Comparison of ENCODE assay signal across 1 cellular context in the genomic region with DNA sequence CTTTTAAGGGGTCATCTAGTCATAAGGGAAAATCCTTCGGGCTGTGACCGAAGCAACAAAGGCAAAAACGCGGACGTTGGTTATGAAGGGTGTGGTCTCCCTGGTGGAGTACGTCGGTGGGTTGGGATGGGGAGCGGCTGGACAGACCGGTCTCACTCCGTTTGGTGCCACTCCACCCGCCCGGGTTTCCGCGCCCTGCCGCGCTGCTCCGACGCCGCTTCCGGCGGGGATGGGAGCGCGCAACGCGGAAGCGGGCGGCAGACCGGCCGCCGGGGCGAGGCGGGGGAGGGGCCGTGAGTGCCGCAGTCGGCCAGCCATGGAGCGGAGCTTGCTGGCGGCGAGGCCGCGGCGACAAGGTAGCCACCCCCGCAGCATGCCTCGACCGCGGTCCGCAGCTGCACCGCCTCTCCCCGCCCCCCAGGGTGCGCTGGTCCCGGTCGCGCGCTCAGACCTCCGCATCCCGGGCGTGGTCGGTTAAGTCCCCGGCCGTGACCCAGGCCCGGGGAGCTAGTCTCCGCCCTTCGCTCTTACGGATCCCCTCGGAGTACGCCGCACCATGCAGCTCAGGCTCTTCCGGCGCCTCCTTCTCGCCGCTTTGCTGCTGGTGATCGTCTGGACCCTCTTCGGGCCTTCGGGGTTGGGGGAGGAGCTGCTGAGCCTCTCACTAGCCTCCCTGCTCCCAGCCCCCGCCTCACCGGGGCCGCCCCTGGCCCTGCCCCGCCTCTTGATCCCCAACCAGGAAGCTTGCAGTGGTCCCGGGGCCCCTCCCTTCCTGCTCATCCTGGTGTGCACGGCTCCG.
A peak's percentile ranks its signal among the peaks of the same experiment; 100 is the strongest.
TF ChIP-seq lines count a peak whose summit lies in the region.

A gene with protein sequence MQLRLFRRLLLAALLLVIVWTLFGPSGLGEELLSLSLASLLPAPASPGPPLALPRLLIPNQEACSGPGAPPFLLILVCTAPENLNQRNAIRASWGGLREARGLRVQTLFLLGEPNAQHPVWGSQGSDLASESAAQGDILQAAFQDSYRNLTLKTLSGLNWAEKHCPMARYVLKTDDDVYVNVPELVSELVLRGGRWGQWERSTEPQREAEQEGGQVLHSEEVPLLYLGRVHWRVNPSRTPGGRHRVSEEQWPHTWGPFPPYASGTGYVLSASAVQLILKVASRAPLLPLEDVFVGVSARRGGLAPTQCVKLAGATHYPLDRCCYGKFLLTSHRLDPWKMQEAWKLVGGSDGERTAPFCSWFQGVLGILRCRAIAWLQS (plus strand): TSS at position 260 of the 799 bp plus-strand sequence. CDS start 297 bp downstream, at position 557.

TF ChIP-seq in HepG2, 621 proteins besides CTCF, POLR2A, EP300 and RAD21 (continued from another document and continues in another):
- TF ChIP-seq, protein P1, sequence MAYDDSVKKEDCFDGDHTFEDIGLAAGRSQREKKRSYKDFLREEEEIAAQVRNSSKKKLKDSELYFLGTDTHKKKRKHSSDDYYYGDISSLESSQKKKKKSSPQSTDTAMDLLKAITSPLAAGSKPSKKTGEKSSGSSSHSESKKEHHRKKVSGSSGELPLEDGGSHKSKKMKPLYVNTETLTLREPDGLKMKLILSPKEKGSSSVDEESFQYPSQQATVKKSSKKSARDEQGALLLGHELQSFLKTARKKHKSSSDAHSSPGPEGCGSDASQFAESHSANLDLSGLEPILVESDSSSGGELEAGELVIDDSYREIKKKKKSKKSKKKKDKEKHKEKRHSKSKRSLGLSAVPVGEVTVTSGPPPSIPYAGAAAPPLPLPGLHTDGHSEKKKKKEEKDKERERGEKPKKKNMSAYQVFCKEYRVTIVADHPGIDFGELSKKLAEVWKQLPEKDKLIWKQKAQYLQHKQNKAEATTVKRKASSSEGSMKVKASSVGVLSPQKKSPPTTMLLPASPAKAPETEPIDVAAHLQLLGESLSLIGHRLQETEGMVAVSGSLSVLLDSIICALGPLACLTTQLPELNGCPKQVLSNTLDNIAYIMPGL (CRISPR knock-in tag; IDR thresholded peaks at IDR 0.05; ENCODE audit: borderline replicate concordance in 1 of 2, low read depth in 1 of 2): no peak
- TF ChIP-seq ARID2 (CRISPR knock-in tag; IDR thresholded peaks at IDR 0.05; ENCODE audit: borderline replicate concordance) (no peak), ELF3 (CRISPR knock-in tag; IDR thresholded peaks at IDR 0.05) (no peak), ZNF569 (CRISPR knock-in tag; IDR thresholded peaks at IDR 0.05; ENCODE audit: borderline replicate concordance) (no peak), ZNF550 (CRISPR knock-in tag; IDR thresholded peaks at IDR 0.05; ENCODE audit: borderline replicate concordance) (no peak), SATB2 (CRISPR knock-in tag; IDR thresholded peaks at IDR 0.05) (no peak), JUN (CRISPR knock-in tag; IDR thresholded peaks at IDR 0.05) (no peak), DPF2 (CRISPR knock-in tag; IDR thresholded peaks at IDR 0.05; ENCODE audit: borderline replicate concordance, low read depth) (no peak), ARNT (IDR thresholded peaks at IDR 0.05) (no peak), ZNF143 (CRISPR knock-in tag; IDR thresholded peaks at IDR 0.05) (no peak), THAP11 (CRISPR knock-in tag; IDR thresholded peaks at IDR 0.05) (no peak), ZNF879 (CRISPR knock-in tag; IDR thresholded peaks at IDR 0.05) (no peak), ZFX (CRISPR knock-in tag; IDR thresholded peaks at IDR 0.05; ENCODE audit: low read depth) (no peak), ZNF138 (CRISPR knock-in tag; IDR thresholded peaks at IDR 0.05; ENCODE audit: low read depth) (0 out of 2 replicates have a peak, but pooled peaks have one; percentile 13), ZBTB38 (CRISPR knock-in tag; IDR thresholded peaks at IDR 0.05) (peak; percentile 89), ZNF451 (CRISPR knock-in tag; IDR thresholded peaks at IDR 0.05) (no peak), FOXC1 (CRISPR knock-in tag; IDR thresholded peaks at IDR 0.05; ENCODE audit: borderline replicate concordance) (no peak), ZNF17 (CRISPR knock-in tag; IDR thresholded peaks at IDR 0.05) (no peak), TAF15 (IDR thresholded peaks at IDR 0.05; ENCODE audit: low read depth, low read length, poor library complexity, severe bottlenecking) (peak; percentile 32), ZNF446 (CRISPR knock-in tag; IDR thresholded peaks at IDR 0.05) (no peak), ZNF101 (CRISPR knock-in tag; IDR thresholded peaks at IDR 0.05; ENCODE audit: borderline replicate concordance, low read depth) (no peak), ZIK1 (CRISPR knock-in tag; IDR thresholded peaks at IDR 0.05; ENCODE audit: borderline replicate concordance, low read depth) (no peak), ZBTB3 (CRISPR knock-in tag; IDR thresholded peaks at IDR 0.05; ENCODE audit: borderline replicate concordance, low read depth) (no peak), IRF2 (CRISPR knock-in tag; IDR thresholded peaks at IDR 0.05) (no peak)
- TF ChIP-seq, protein P2, sequence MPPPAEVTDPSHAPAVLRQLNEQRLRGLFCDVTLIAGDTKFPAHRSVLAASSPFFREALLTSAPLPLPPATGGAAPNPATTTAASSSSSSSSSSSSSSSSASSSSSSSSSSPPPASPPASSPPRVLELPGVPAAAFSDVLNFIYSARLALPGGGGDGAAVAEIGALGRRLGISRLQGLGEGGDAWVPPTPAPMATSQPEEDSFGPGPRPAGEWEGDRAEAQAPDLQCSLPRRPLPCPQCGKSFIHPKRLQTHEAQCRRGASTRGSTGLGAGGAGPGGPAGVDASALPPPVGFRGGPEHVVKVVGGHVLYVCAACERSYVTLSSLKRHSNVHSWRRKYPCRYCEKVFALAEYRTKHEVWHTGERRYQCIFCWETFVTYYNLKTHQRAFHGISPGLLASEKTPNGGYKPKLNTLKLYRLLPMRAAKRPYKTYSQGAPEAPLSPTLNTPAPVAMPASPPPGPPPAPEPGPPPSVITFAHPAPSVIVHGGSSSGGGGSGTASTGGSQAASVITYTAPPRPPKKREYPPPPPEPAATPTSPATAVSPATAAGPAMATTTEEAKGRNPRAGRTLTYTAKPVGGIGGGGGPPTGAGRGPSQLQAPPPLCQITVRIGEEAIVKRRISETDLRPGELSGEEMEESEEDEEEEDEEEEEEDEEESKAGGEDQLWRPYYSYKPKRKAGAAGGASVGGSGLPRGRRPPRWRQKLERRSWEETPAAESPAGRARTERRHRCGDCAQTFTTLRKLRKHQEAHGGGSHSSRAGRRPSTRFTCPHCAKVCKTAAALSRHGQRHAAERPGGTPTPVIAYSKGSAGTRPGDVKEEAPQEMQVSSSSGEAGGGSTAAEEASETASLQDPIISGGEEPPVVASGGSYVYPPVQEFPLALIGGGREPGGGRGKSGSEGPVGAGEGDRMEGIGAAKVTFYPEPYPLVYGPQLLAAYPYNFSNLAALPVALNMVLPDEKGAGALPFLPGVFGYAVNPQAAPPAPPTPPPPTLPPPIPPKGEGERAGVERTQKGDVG (CRISPR knock-in tag; IDR thresholded peaks at IDR 0.05; ENCODE audit: borderline replicate concordance): no peak; the same call in 1 of the 2 replicates
- TF ChIP-seq, protein P3, sequence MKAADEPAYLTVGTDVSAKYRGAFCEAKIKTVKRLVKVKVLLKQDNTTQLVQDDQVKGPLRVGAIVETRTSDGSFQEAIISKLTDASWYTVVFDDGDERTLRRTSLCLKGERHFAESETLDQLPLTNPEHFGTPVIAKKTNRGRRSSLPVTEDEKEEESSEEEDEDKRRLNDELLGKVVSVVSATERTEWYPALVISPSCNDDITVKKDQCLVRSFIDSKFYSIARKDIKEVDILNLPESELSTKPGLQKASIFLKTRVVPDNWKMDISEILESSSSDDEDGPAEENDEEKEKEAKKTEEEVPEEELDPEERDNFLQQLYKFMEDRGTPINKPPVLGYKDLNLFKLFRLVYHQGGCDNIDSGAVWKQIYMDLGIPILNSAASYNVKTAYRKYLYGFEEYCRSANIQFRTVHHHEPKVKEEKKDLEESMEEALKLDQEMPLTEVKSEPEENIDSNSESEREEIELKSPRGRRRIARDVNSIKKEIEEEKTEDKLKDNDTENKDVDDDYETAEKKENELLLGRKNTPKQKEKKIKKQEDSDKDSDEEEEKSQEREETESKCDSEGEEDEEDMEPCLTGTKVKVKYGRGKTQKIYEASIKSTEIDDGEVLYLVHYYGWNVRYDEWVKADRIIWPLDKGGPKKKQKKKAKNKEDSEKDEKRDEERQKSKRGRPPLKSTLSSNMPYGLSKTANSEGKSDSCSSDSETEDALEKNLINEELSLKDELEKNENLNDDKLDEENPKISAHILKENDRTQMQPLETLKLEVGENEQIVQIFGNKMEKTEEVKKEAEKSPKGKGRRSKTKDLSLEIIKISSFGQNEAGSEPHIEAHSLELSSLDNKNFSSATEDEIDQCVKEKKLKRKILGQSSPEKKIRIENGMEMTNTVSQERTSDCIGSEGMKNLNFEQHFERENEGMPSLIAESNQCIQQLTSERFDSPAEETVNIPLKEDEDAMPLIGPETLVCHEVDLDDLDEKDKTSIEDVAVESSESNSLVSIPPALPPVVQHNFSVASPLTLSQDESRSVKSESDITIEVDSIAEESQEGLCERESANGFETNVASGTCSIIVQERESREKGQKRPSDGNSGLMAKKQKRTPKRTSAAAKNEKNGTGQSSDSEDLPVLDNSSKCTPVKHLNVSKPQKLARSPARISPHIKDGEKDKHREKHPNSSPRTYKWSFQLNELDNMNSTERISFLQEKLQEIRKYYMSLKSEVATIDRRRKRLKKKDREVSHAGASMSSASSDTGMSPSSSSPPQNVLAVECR (CRISPR knock-in tag; IDR thresholded peaks at IDR 0.05; ENCODE audit: borderline replicate concordance): no peak
- TF ChIP-seq, protein P4, sequence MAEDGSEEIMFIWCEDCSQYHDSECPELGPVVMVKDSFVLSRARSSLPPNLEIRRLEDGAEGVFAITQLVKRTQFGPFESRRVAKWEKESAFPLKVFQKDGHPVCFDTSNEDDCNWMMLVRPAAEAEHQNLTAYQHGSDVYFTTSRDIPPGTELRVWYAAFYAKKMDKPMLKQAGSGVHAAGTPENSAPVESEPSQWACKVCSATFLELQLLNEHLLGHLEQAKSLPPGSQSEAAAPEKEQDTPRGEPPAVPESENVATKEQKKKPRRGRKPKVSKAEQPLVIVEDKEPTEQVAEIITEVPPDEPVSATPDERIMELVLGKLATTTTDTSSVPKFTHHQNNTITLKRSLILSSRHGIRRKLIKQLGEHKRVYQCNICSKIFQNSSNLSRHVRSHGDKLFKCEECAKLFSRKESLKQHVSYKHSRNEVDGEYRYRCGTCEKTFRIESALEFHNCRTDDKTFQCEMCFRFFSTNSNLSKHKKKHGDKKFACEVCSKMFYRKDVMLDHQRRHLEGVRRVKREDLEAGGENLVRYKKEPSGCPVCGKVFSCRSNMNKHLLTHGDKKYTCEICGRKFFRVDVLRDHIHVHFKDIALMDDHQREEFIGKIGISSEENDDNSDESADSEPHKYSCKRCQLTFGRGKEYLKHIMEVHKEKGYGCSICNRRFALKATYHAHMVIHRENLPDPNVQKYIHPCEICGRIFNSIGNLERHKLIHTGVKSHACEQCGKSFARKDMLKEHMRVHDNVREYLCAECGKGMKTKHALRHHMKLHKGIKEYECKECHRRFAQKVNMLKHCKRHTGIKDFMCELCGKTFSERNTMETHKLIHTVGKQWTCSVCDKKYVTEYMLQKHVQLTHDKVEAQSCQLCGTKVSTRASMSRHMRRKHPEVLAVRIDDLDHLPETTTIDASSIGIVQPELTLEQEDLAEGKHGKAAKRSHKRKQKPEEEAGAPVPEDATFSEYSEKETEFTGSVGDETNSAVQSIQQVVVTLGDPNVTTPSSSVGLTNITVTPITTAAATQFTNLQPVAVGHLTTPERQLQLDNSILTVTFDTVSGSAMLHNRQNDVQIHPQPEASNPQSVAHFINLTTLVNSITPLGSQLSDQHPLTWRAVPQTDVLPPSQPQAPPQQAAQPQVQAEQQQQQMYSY (CRISPR knock-in tag; IDR thresholded peaks at IDR 0.05): no peak
- TF ChIP-seq, protein P5, sequence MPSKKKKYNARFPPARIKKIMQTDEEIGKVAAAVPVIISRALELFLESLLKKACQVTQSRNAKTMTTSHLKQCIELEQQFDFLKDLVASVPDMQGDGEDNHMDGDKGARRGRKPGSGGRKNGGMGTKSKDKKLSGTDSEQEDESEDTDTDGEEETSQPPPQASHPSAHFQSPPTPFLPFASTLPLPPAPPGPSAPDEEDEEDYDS (CRISPR knock-in tag; IDR thresholded peaks at IDR 0.05): no peak
- TF ChIP-seq, protein P6, sequence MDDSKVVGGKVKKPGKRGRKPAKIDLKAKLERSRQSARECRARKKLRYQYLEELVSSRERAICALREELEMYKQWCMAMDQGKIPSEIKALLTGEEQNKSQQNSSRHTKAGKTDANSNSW (CRISPR knock-in tag; IDR thresholded peaks at IDR 0.05; ENCODE audit: borderline replicate concordance): no peak
- TF ChIP-seq, protein P7, sequence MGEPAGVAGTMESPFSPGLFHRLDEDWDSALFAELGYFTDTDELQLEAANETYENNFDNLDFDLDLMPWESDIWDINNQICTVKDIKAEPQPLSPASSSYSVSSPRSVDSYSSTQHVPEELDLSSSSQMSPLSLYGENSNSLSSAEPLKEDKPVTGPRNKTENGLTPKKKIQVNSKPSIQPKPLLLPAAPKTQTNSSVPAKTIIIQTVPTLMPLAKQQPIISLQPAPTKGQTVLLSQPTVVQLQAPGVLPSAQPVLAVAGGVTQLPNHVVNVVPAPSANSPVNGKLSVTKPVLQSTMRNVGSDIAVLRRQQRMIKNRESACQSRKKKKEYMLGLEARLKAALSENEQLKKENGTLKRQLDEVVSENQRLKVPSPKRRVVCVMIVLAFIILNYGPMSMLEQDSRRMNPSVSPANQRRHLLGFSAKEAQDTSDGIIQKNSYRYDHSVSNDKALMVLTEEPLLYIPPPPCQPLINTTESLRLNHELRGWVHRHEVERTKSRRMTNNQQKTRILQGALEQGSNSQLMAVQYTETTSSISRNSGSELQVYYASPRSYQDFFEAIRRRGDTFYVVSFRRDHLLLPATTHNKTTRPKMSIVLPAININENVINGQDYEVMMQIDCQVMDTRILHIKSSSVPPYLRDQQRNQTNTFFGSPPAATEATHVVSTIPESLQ (CRISPR knock-in tag; conservative IDR thresholded peaks at IDR 0.05): no peak
- TF ChIP-seq, protein P8, sequence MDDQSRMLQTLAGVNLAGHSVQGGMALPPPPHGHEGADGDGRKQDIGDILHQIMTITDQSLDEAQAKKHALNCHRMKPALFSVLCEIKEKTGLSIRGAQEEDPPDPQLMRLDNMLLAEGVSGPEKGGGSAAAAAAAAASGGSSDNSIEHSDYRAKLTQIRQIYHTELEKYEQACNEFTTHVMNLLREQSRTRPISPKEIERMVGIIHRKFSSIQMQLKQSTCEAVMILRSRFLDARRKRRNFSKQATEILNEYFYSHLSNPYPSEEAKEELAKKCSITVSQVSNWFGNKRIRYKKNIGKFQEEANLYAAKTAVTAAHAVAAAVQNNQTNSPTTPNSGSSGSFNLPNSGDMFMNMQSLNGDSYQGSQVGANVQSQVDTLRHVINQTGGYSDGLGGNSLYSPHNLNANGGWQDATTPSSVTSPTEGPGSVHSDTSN (CRISPR knock-in tag; IDR thresholded peaks at IDR 0.05; ENCODE audit: borderline replicate concordance): no peak
